1 cellular context compared by ENCODE assay signal in the genomic region with DNA sequence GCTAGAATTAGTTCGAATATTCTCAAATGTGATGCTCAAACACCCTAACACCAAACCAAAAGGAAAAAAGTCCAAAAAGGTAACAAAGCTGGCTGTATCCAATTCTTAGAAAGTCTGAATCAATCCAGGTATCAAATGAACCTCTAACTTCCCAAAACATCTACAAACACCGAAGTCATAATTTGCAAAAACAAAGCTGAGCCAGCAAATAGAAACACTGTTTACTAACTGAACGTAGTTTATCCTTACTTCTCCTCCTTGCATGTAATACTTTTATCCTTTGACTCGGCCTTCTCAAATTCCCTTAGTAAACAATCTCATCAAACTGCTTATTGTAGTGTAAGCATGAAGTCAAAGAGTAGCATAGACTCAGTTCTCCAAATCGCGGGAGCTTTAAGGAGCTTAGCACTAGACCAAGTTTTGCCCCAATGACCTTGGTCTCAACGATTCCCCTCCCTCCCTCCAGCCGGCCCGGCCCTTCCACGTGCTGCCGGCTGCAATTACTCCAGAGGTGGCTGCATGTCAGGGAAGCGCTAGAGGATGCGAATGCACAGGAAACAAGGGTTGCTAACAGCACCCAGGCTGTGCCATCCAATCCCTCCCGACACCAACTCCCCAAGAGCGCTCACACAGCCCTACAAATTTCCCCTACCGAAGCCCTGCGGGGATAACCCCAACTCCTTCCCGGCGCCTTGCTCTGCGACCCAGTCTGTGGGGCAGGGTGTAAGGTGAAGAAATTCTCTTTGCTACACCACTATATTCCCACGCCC.
TF ChIP-seq lines count a peak whose summit lies in the region.

No MANE protein-coding gene starts in this region.

TF ChIP-seq in GM12878, 131 proteins besides CTCF, POLR2A, EP300 and RAD21 (continued from another document):
- TF ChIP-seq ETV6 (conservative IDR thresholded peaks at IDR 0.05 in 1 of 2, IDR thresholded peaks at IDR 0.05 in 1 of 2; ENCODE audit: borderline replicate concordance in 1 of 2, low read depth in 1 of 2) (no peak), MTA2 (IDR thresholded peaks at IDR 0.05; ENCODE audit: low read depth) (no peak), IRF4 (IDR thresholded peaks at IDR 0.05; ENCODE audit: low read depth, low read length) (no peak), MYB (IDR thresholded peaks at IDR 0.05; ENCODE audit: borderline replicate concordance, low read depth, low read length) (no peak), CHD2 (IDR thresholded peaks at IDR 0.05; ENCODE audit: borderline replicate concordance, low read depth, low read length) (no peak), NBN (IDR thresholded peaks at IDR 0.05) (0 out of 2 replicates have a peak, but pooled peaks have one; percentile 13), SREBF1 (IDR thresholded peaks at IDR 0.05; ENCODE audit: low read length) (no peak), BHLHE40 (IDR thresholded peaks at IDR 0.05; ENCODE audit: borderline replicate concordance in 1 of 2, low read depth in 2 of 2, low read length in 1 of 2) (peak in 1 of 2 experiments; percentile 13; a peak in 1 of 4 replicates), NRF1 (conservative IDR thresholded peaks at IDR 0.05; ENCODE audit: low read depth, low read length) (no peak)
- TF ChIP-seq, protein P1, sequence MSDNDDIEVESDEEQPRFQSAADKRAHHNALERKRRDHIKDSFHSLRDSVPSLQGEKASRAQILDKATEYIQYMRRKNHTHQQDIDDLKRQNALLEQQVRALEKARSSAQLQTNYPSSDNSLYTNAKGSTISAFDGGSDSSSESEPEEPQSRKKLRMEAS (IDR thresholded peaks at IDR 0.05; ENCODE audit: low read depth, low read length), result peak; percentile 50; the same call in 1 of the 2 replicates
- TF ChIP-seq, protein P2, sequence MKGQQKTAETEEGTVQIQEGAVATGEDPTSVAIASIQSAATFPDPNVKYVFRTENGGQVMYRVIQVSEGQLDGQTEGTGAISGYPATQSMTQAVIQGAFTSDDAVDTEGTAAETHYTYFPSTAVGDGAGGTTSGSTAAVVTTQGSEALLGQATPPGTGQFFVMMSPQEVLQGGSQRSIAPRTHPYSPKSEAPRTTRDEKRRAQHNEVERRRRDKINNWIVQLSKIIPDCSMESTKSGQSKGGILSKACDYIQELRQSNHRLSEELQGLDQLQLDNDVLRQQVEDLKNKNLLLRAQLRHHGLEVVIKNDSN (IDR thresholded peaks at IDR 0.05; ENCODE audit: borderline replicate concordance, extremely low read length, insufficient read depth, low read depth, low read length), result no peak
